Comparison of ENCODE assay signal across 8 cellular contexts in genomic region chr11:74449369-74449931, GRCh38. TPM values are rescaled to one million over a fixed set of nuclear protein-coding genes. Genes with fewer than 3 reads are reported as not detected.
A peak's percentile ranks its signal among the peaks of the same experiment; 100 is the strongest.
DNase-seq lines count a peak whose midpoint lies in the region; ATAC-seq and TF ChIP-seq lines count a peak whose summit lies in the region.

No MANE protein-coding gene starts in this region.

- no peaks in the 10 kb centered on the region for H3K27me3 ChIP-seq in NT2/D1 (ENCODE audit: insufficient read depth, insufficient read length)
- peaks cover 5% of the 10 kb centered on the region for H3K27me3 ChIP-seq in osteoblast (ENCODE audit: insufficient read depth, low read length)

- no peaks in the 10 kb centered on the region for H3K4me1 ChIP-seq in NT2/D1 (ENCODE audit: insufficient read depth, insufficient read length)
- H3K4me1 ChIP-seq in osteoblast (ENCODE audit: insufficient read depth, low read length), result peaks cover 12% of the 10 kb centered on the region

- DNase-seq in AG09319 (ENCODE audit: extremely low read depth, low read depth) (peak; percentile 54), KG1 (lab: John Stamatoyannopoulos, UW) (peak; percentile 91), NT2/D1 (ENCODE audit: low read depth, low spot score) (peak; percentile 35), fibroblast of the conjunctiva (ENCODE audit: low read depth) (peak; percentile 64), osteoblast (ENCODE audit: insufficient read length, low spot score, missing footprints) (peak; percentile 70)
- peak; percentile 24 for DNase-seq in activated T-cell treated with anti-CD3 and anti-CD28 coated beads, Interleukin-2, amount 50 U/mL, for 1 hour

- H2AFZ ChIP-seq in osteoblast (ENCODE audit: low read length), result peak overlapping the region; percentile 75

- H3K4me3 ChIP-seq in NT2/D1 (ENCODE audit: insufficient read length, low read depth) (no peak overlapping the region), osteoblast (ENCODE audit: insufficient read depth, low read length) (no peak overlapping the region)

- H3K4me2 ChIP-seq in osteoblast (ENCODE audit: insufficient read depth, low read length), result peak overlapping the region; percentile 35

- H3K79me2 ChIP-seq in osteoblast (ENCODE audit: insufficient read depth, low read length), result no peaks in the 10 kb centered on the region

- H3K9me3 ChIP-seq in NT2/D1 (ENCODE audit: insufficient read depth, low read length) (no peaks in the 10 kb centered on the region), osteoblast (ENCODE audit: low read depth, low read length) (no peaks in the 10 kb centered on the region)

- TF ChIP-seq CTCF in AG09319 (IDR thresholded peaks at IDR 0.05; ENCODE audit: low read depth, low read length) (peak; percentile 66), osteoblast (IDR thresholded peaks at IDR 0.05; ENCODE audit: extremely low read depth, low read depth, low read length) (peak; percentile 82)

- no peak overlapping the region for H3K27ac ChIP-seq in osteoblast (ENCODE audit: low read depth, low read length)

- H3K9ac ChIP-seq in NT2/D1 (ENCODE audit: insufficient read length, low read depth), result no peak overlapping the region

- H4K20me1 ChIP-seq in osteoblast (ENCODE audit: insufficient read depth, low read length), result no peaks in the 10 kb centered on the region

- H3K36me3 ChIP-seq in NT2/D1 (ENCODE audit: insufficient read depth, insufficient read length, low read length), result no peaks in the 10 kb centered on the region
- H3K36me3 ChIP-seq in osteoblast (ENCODE audit: insufficient read depth, low read length), result no peaks in the 10 kb centered on the region

- ATAC-seq in GM18498 (IDR thresholded peaks at IDR 0.05; ENCODE audit: unreplicated experiment) (peak; percentile 64), GM21447 (IDR thresholded peaks at IDR 0.05; ENCODE audit: unreplicated experiment) (no peak)

RNA-seq across cellular contexts. Expression of gene KCNE3, which starts 17.9 kb away (rescaled TPM):
- 1.8 and 2.4 TPM in 2 replicates for total RNA-seq in osteoblast

RNA-seq across cellular contexts. Expression of gene LIPT2, which starts 44.1 kb away (rescaled TPM):
- total RNA-seq in osteoblast, result 5.0 and 5.1 TPM in 2 replicates

RNA-seq across cellular contexts. Expression of gene PGM2L1, which starts 51.2 kb away (rescaled TPM):
- 6.5 and 7.2 TPM in 2 replicates for total RNA-seq in osteoblast

Comparison
In these comparisons a context has a peak if more than half of its experiments do, and no peak if none do; other contexts are left out.
1. DNase-seq: peak in every context shown above with its lines; median percentile 91 in KG1; 70 in osteoblast; 64 in fibroblast of the conjunctiva; 54 in AG09319; 35 in NT2/D1; 24 in activated T-cell treated with anti-CD3 and anti-CD28 coated beads, Interleukin-2, amount 50 U/mL, for 1 hour.